25 cellular contexts compared by ENCODE assay signal in the genomic region with DNA sequence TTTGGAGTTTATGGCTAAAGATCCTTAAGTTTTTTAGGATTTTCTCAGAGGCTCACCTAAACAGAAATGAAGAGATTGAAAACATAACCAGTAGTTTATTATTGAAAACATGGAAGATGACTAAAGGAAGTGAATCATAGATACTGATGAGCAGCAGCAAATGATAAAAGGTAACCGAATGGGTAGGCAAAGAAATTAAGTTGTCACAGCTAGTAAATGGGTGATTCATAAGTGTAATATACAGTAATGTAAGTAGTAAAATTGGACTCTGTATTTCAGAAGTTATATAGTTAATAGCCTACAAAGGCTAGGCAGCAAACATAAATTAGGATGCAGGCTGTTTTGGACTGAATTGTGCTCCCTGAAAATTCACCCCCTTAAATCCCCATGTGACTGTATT.
"Had no signal": no experiment of that assay in that cellular context is flagged by ENCODE, and none has a peak within 500 bp of the region (broad histone marks: within the 10 kb centered on the region; RNA-seq: fewer than 3 reads in every experiment).

No MANE protein-coding gene starts in this region.

- H3K27ac ChIP-seq: gastrocnemius medialis, heart right ventricle, left lung, lower lobe of right lung, parathyroid adenoma, prostate gland, right lobe of liver, spleen, thoracic aorta had no signal

- ATAC-seq: esophagus mucosa; gastrocnemius medialis; heart right ventricle; left lung; lower lobe of right lung; naive thymus-derived CD4-positive, alpha-beta T cell; right lobe of liver; stimulated activated memory B cell treated with anti-CD40 and anti-IgM and Interleukin-4, amounts not matched to agents 10 μg/mL and 1 μg/mL and 100 μg/mL, for 72 hours had no signal

- DNase-seq: cortex of kidney; dorsolateral prefrontal cortex; effector CD8-positive, alpha-beta T cell; gastrocnemius medialis; heart right ventricle; hypothalamus; kidney glomerular epithelial cell; left lung; lower lobe of right lung; mesenchymal stem cell; midbrain; naive thymus-derived CD4-positive, alpha-beta T cell; nephron progenitor cell; retina; right lobe of liver; spleen; stimulated activated CD4-positive, alpha-beta T cell treated with anti-CD3 and anti-CD28 coated beads, Interleukin-15, amount 100 ng/mL, for 24 hours; stimulated activated CD4-positive, alpha-beta T cell treated with anti-CD3 and anti-CD28 coated beads, Interleukin-1b, Interleukin-23, amount 100 ng/mL, for 48 hours; stimulated activated CD4-positive, alpha-beta T cell treated with anti-CD3 and anti-CD28 coated beads, Interleukin-4, amount 100 ng/mL, for 24 hours; transverse colon had no signal

- H3K4me1 ChIP-seq: parathyroid adenoma, prostate gland, right lobe of liver, spleen had no signal

- H3K4me3 ChIP-seq: dorsolateral prefrontal cortex, gastrocnemius medialis, heart right ventricle, left lung, lower lobe of right lung, prostate gland, right lobe of liver, spleen, thoracic aorta, transverse colon had no signal

- H3K27me3 ChIP-seq: gastrocnemius medialis, heart right ventricle, left lung, right lobe of liver, spleen, transverse colon had no signal

- H3K9ac ChIP-seq: parathyroid adenoma had no signal

- H3K9me3 ChIP-seq: gastrocnemius medialis, prostate gland, right lobe of liver, thoracic aorta, transverse colon had no signal

- H3K36me3 ChIP-seq: gastrocnemius medialis, heart right ventricle, left lung, lower lobe of right lung, prostate gland, right lobe of liver, spleen, thoracic aorta, transverse colon had no signal

- H3K79me2 ChIP-seq: parathyroid adenoma had no signal

- H2AFZ ChIP-seq: parathyroid adenoma had no signal
